In the genomic region with DNA sequence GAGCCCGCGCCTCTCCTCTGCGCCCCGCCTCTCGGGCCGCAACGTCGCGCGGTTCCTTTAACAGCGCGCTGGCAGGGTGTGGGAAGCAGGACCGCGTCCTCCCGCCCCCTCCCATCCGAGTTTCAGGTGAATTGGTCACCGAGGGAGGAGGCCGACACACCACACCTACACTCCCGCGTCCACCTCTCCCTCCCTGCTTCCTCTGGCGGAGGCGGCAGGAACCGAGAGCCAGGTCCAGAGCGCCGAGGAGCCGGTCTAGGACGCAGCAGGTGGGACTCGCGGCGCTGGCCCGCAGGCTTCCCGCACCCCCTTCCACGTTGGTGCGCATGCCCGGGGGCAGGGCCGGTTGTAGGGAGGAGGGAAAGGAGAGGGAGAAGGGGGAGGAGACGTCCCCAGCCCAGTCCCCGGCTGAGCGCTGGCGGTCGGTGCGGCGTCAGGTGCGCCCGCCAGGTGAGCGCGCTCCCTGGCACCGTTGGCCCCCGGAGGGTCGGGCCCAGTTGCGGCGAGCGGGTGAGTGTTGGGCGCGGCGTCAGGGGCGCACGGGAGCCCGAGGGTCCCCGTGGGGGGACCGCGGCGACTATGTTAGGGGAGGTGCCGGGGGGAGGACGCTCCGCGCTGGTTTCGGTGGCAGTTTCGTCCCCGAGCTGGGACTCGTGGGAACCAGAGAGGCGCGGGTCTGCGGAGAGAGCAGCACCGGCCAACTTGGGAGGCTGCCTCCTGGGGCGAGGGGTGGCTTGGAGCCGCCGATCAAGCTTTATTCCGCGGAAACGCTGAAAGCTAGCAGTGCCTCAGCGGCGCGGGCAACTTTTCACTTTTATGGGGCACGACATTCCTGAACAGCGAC, we compare ENCODE assay signal across 8 cellular contexts. TPM values are rescaled to one million over a fixed set of nuclear protein-coding genes. Genes with fewer than 3 reads are reported as not detected.
A peak's percentile ranks its signal among the peaks of the same experiment; 100 is the strongest.
DNase-seq lines count a peak whose midpoint lies in the region; ATAC-seq and TF ChIP-seq lines count a peak whose summit lies in the region.

A gene with protein sequence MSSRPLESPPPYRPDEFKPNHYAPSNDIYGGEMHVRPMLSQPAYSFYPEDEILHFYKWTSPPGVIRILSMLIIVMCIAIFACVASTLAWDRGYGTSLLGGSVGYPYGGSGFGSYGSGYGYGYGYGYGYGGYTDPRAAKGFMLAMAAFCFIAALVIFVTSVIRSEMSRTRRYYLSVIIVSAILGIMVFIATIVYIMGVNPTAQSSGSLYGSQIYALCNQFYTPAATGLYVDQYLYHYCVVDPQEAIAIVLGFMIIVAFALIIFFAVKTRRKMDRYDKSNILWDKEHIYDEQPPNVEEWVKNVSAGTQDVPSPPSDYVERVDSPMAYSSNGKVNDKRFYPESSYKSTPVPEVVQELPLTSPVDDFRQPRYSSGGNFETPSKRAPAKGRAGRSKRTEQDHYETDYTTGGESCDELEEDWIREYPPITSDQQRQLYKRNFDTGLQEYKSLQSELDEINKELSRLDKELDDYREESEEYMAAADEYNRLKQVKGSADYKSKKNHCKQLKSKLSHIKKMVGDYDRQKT (plus strand): TSS at position 400 of the 844 bp plus-strand sequence. CDS start 11,455 bp downstream, outside the sequence.

- POLR2A ChIA-PET in WTC11 (lab: Charles Lee), result interaction anchor here (0.8 to 1.3 kb wide), 3 partner anchors 9 to 77 kb away, joined by 3 to 6 read pairs (median 3); a partner anchor contains a TSS
- POLR2A ChIA-PET in naive thymus-derived CD8-positive, alpha-beta T cell (lab: Charles Lee), result no interaction called here

- CTCF ChIA-PET in WTC11 (lab: Charles Lee), result interaction anchor here (1.0 to 1.1 kb wide), 2 partner anchors 85 to 399 kb away, joined by 3 read pairs; a partner anchor contains a TSS

- peaks cover 8% of the 10 kb centered on the region; the same call in 1 of the 2 replicates for H3F3A ChIP-seq in GM23248 (ENCODE audit: insufficient read depth)

- peak within 1 kb of the TSS; percentile 73 for H3K4me3 ChIP-seq in GM23248
- H3K4me3 ChIP-seq in esophagus squamous epithelium, result peak within 1 kb of the TSS; percentile 71 to 82 (median 75)
- peak within 1 kb of the TSS; percentile 58 to 78 for H3K4me3 ChIP-seq in vagina

- WGBS in GM23248 (ENCODE audit: low coverage in 1 of 2, low lambda C conversion rate in 2 of 2, missing lambda C conversion rate in 2 of 2), 2 experiments, result 1% methylated on average over 62 to 72 of the region's 86 CpGs
- 4% methylated on average over 9 of the region's 86 CpGs; no CpG with 5 or more reads in 1 of the 2 donors for WGBS in esophagus squamous epithelium, 2 donors

- no peaks in the 10 kb centered on the region for H3K79me2 ChIP-seq in GM23248 (ENCODE audit: insufficient read depth)

- in situ Hi-C loops in GM23248 (cut with MboI), result no loop called here

- H3K4me1 Mint-ChIP-seq in WTC11, result peaks cover 50% of the 10 kb centered on the region
- H3K4me1 Mint-ChIP-seq in naive thymus-derived CD8-positive, alpha-beta T cell, result peaks cover 3 to 20% (median 15%) of the 10 kb centered on the region in 4 donors

- H3K27me3 ChIP-seq in GM23248 (replicated peaks; ENCODE audit: insufficient read depth) (peaks cover 24% of the 10 kb centered on the region), esophagus squamous epithelium (peaks cover 0 to 62% (median 0%) of the 10 kb centered on the region in 4 donors), vagina (no peaks in the 10 kb centered on the region)

- H3K9me3 Mint-ChIP-seq in WTC11, result no peaks in the 10 kb centered on the region
- H3K9me3 Mint-ChIP-seq in naive thymus-derived CD8-positive, alpha-beta T cell, result no peaks in the 10 kb centered on the region

- H3K27ac ChIP-seq in GM23248, result no peak within 1 kb of the TSS
- peak within 1 kb of the TSS; percentile 79 to 89 (median 87) for H3K27ac ChIP-seq in esophagus squamous epithelium
- peak within 1 kb of the TSS; percentile 52 for H3K27ac ChIP-seq in vagina

- no peaks in the 10 kb centered on the region for H3K4me1 ChIP-seq in GM23248 (ENCODE audit: insufficient read depth)
- peaks cover 8 to 55% (median 14%) of the 10 kb centered on the region in 3 donors for H3K4me1 ChIP-seq in esophagus squamous epithelium
- peaks cover 19% of the 10 kb centered on the region for H3K4me1 ChIP-seq in vagina

- H3K4me2 ChIP-seq in GM23248 (ENCODE audit: unreplicated experiment), result peak within 1 kb of the TSS; percentile 86

- H3K4me3 Mint-ChIP-seq in WTC11, result peak within 1 kb of the TSS; percentile 85
- peak within 1 kb of the TSS; percentile 57 to 82 (median 72) for H3K4me3 Mint-ChIP-seq in naive thymus-derived CD8-positive, alpha-beta T cell

- H3K36me3 ChIP-seq in GM23248 (ENCODE audit: low read depth) (no peaks in the 10 kb centered on the region), esophagus squamous epithelium (no peaks in the 10 kb centered on the region), vagina (no peaks in the 10 kb centered on the region)

- peaks cover 2% of the 10 kb centered on the region; the same call in 1 of the 2 replicates for H3K27me3 Mint-ChIP-seq in WTC11 (ENCODE audit: low read depth)
- H3K27me3 Mint-ChIP-seq in naive thymus-derived CD8-positive, alpha-beta T cell, result peaks cover 27 to 69% (median 50%) of the 10 kb centered on the region in 5 donors

- ATAC-seq in WTC11 (peak; percentile 88), HG02763 (IDR thresholded peaks at IDR 0.05; ENCODE audit: unreplicated experiment) (no peak)
- ATAC-seq in naive thymus-derived CD8-positive, alpha-beta T cell, result peak; percentile 25 to 52

- H3K9me2 ChIP-seq in GM23248 (ENCODE audit: insufficient read depth), result no peaks in the 10 kb centered on the region

- peak; percentile 89 for DNase-seq in ELF-1 (ENCODE audit: low read depth, low spot score)
- DNase-seq in GM23248, result peak; percentile 45
- DNase-seq in NCI-H1436 (lab: John Stamatoyannopoulos, UW), result peak; percentile 84
- DNase-seq in WTC11 (ENCODE audit: low spot score), result peak; percentile 93
- DNase-seq in esophagus squamous epithelium (lab: John Stamatoyannopoulos, UW), result no peak
- peak in 4 of 10 donors; percentile 1 to 20 (median 2) for DNase-seq in naive thymus-derived CD8-positive, alpha-beta T cell
- no peak for DNase-seq in vagina (ENCODE audit: extremely low spot score in 2 of 2)

- no peak within 1 kb of the TSS for H3K9ac ChIP-seq in GM23248

- TF ChIP-seq CTCF in WTC11 (IDR thresholded peaks at IDR 0.05), result no peak
- TF ChIP-seq CTCF in esophagus squamous epithelium (IDR thresholded peaks at IDR 0.05), result peak in 1 of 6 experiments; percentile 24
- no peak for TF ChIP-seq CTCF in vagina (IDR thresholded peaks at IDR 0.05)

- intact Hi-C loops in esophagus squamous epithelium (cut with DNase I) (no loop called here), vagina (cut with DNase I) (no loop called here)

- no peaks in the 10 kb centered on the region for H3K9me3 ChIP-seq in GM23248 (ENCODE audit: low read depth)
- no peaks in the 10 kb centered on the region for H3K9me3 ChIP-seq in esophagus squamous epithelium
- no peaks in the 10 kb centered on the region for H3K9me3 ChIP-seq in vagina

- TF ChIP-seq POLR2A in esophagus squamous epithelium (IDR thresholded peaks at IDR 0.05), result peak in 2 of 4 donors; percentile 59 to 69
- no peak for TF ChIP-seq POLR2A in vagina (IDR thresholded peaks at IDR 0.05)

- peak within 1 kb of the TSS; percentile 99 for H3K27ac Mint-ChIP-seq in WTC11
- no peak within 1 kb of the TSS for H3K27ac Mint-ChIP-seq in naive thymus-derived CD8-positive, alpha-beta T cell

- no peaks in the 10 kb centered on the region for H3K36me3 Mint-ChIP-seq in WTC11
- no peaks in the 10 kb centered on the region for H3K36me3 Mint-ChIP-seq in naive thymus-derived CD8-positive, alpha-beta T cell

- peak within 1 kb of the TSS; percentile 86 for H2AFZ ChIP-seq in GM23248

- H4K20me1 ChIP-seq in GM23248 (ENCODE audit: insufficient read depth), result no peaks in the 10 kb centered on the region

TF ChIP-seq in WTC11, 78 proteins besides CTCF, POLR2A, EP300 and RAD21 (continues in another document):
- no peak for TF ChIP-seq FOXJ3 (CRISPR knock-in tag; IDR thresholded peaks at IDR 0.05; ENCODE audit: borderline replicate concordance)
- TF ChIP-seq, protein P1, sequence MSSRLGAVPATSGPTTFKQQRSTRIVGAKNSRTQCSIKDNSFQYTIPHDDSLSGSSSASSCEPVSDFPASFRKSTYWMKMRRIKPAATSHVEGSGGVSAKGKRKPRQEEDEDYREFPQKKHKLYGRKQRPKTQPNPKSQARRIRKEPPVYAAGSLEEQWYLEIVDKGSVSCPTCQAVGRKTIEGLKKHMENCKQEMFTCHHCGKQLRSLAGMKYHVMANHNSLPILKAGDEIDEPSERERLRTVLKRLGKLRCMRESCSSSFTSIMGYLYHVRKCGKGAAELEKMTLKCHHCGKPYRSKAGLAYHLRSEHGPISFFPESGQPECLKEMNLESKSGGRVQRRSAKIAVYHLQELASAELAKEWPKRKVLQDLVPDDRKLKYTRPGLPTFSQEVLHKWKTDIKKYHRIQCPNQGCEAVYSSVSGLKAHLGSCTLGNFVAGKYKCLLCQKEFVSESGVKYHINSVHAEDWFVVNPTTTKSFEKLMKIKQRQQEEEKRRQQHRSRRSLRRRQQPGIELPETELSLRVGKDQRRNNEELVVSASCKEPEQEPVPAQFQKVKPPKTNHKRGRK (CRISPR knock-in tag; IDR thresholded peaks at IDR 0.05; ENCODE audit: borderline replicate concordance), result no peak

RNA-seq across cellular contexts. Expression of the gene that starts here (rescaled TPM):
- 0.76 and 1.7 TPM in 2 replicates for total RNA-seq in GM23248 (2014; rRNA removed; shearing (Covaris generic))
- 0.52 and 0.59 TPM in 2 replicates for polyA plus RNA-seq in GM23248 (2016; fragmentation: Nextera tagmentation; extraction: Ambion mirVana)
- 58.3 to 73.2 TPM (median 70.6 TPM) in 3 replicates for total RNA-seq in WTC11 (2021)
- 10 to 100 TPM; 12.0 to 56.2 (median 31.8) TPM for total RNA-seq in esophagus squamous epithelium
- total RNA-seq in naive thymus-derived CD8-positive, alpha-beta T cell, result 1 to 10 TPM; 4.6 to 4.7 TPM
- polyA plus RNA-seq in naive thymus-derived CD8-positive, alpha-beta T cell, result under 1 TPM; 0.08 to 0.14 (median 0.13) TPM
- 12.8 TPM for total RNA-seq in vagina

Comparison
In these comparisons a context has a peak if more than half of its experiments do, and no peak if none do; other contexts are left out.
1. DNase-seq: peak in ELF-1 (single experiment), GM23248 (single experiment), NCI-H1436 (single experiment) and WTC11 (single experiment); none in esophagus squamous epithelium (single experiment) and vagina (0 of 2).
2. Peak in every context shown above with its lines, with median percentiles within 50 percentile points of each other: H3K4me3 ChIP-seq.